In the genomic region with DNA sequence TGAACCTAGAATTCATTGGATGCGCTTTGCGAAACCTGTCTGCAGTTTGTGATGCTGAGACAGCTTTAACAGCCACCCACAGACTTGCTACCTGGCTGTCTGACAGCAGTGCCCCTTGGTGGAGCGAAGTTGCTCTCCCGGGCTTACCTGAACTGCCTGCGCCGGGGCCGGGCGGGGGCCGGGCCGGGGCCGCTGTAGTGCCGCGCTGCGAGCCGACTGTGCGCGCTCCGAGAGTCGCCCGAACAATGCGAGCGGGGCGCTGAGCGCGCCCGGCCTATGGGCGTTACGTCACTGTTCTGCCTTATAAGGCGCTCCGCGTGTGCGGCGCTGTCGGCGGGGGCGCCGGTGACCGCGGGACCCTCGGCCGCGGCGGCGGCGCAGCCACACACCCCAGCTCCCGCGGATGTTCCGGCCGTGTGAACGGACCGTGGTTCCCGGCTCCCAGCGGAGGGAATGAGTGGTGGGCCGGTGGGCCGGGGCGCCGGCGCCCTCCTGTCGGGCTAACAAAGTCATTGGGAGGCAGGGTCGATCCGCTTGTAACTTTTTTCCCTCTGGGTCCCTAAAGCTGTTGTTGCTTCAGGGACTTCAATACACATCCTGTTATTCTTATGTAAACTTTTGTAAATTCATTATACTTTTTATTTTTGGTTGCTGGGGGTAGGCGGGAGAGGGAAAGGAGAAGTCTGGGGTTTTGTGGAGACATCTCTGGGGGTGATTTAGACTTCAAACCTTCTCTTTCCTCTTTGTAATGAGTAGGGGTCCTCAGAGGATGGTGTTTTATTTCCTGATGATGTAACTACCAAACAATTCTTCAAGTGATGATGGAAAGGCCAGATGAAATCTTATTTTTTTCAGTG, we compare ENCODE assay signal across 8 cellular contexts. TPM values are rescaled to one million over a fixed set of nuclear protein-coding genes. Genes with fewer than 3 reads are reported as not detected.
DNase-seq lines count a peak whose midpoint lies in the region; ATAC-seq and TF ChIP-seq lines count a peak whose summit lies in the region.

No MANE protein-coding gene starts in this region.

- no peaks in the 10 kb centered on the region for H3K27me3 ChIP-seq in upper lobe of right lung

- peak; percentile 78 for DNase-seq in COLO668 (lab: John Stamatoyannopoulos, UW; ENCODE audit: unreplicated experiment)
- peak in 49 of 76 experiments; percentile 6 to 64 (median 40) for DNase-seq in HUDEP-2 (lab: John Stamatoyannopoulos, UW; ENCODE audit: unreplicated experiment in 76 of 76)
- peak; percentile 35 to 77 (median 62) for DNase-seq in T-cell
- DNase-seq in amniotic epithelial cell (ENCODE audit: low read depth): peak; percentile 72
- DNase-seq in left ventricle myocardium superior: peak; percentile 91
- DNase-seq in progenitor cell of endocrine pancreas (ENCODE audit: low spot score, unreplicated experiment): peak; percentile 82
- DNase-seq in upper lobe of right lung: peak; percentile 91

- TF ChIP-seq CTCF in progenitor cell of endocrine pancreas (IDR thresholded peaks at IDR 0.05; ENCODE audit: unreplicated experiment): peak; percentile 23
- TF ChIP-seq CTCF in upper lobe of right lung (IDR thresholded peaks at IDR 0.05): peak; percentile 8

- H3K4me3 Mint-ChIP-seq in T-cell (peak overlapping the region; percentile 74 to 79 (median 78)), progenitor cell of endocrine pancreas (ENCODE audit: low read depth) (peak overlapping the region; percentile 87)

- intact Hi-C loops in left ventricle myocardium superior (cut with micrococcal nuclease) (no loop called here), upper lobe of right lung (cut with DNase I) (no loop called here)

- no peaks in the 10 kb centered on the region for H3K36me3 Mint-ChIP-seq in T-cell
- no peaks in the 10 kb centered on the region for H3K36me3 Mint-ChIP-seq in progenitor cell of endocrine pancreas (ENCODE audit: insufficient read depth)

- no peaks in the 10 kb centered on the region for H3K36me3 ChIP-seq in upper lobe of right lung

- POLR2A ChIA-PET in T-cell (lab: Charles Lee): interaction anchor here (0.7 to 1.1 kb wide), 2 partner anchors 22 to 58 kb away, joined by 3 to 4 read pairs; partner anchors contain the start of gene CMSS1 (in 1 of the 2)

- peak overlapping the region; percentile 93 for H3K27ac ChIP-seq in upper lobe of right lung

- H3K9me3 ChIP-seq in upper lobe of right lung: no peaks in the 10 kb centered on the region

- H3K4me3 ChIP-seq in upper lobe of right lung: peak overlapping the region; percentile 76

- H3K4me1 ChIP-seq in upper lobe of right lung: peaks cover 15% of the 10 kb centered on the region

- peak; percentile 91 for ATAC-seq in GM21381 (IDR thresholded peaks at IDR 0.05; ENCODE audit: unreplicated experiment)
- ATAC-seq in T-cell (replicated peaks in 1 of 4): peak; percentile 95 to 99 (median 98)
- peak; percentile 97 for ATAC-seq in left ventricle myocardium superior
- peak; percentile 98 for ATAC-seq in upper lobe of right lung

- H3K27me3 Mint-ChIP-seq in T-cell (no peaks in the 10 kb centered on the region), progenitor cell of endocrine pancreas (no peaks in the 10 kb centered on the region)

- H3K9me3 Mint-ChIP-seq in T-cell (no peaks in the 10 kb centered on the region), progenitor cell of endocrine pancreas (ENCODE audit: low read depth) (no peaks in the 10 kb centered on the region)

- CTCF ChIA-PET in T-cell (lab: Charles Lee): interaction anchor here (0.5 to 1.1 kb wide), 5 partner anchors 33 to 938 kb away, joined by 3 to 6 read pairs (median 5); partner anchors contain the start of gene CMSS1 (in 1 of the 2)

- H3K27ac Mint-ChIP-seq in T-cell (no peak overlapping the region), progenitor cell of endocrine pancreas (peak overlapping the region; percentile 95)

- peaks cover 11 to 23% (median 22%) of the 10 kb centered on the region in 3 donors for H3K4me1 Mint-ChIP-seq in T-cell
- H3K4me1 Mint-ChIP-seq in progenitor cell of endocrine pancreas (ENCODE audit: low read depth): peaks cover 40% of the 10 kb centered on the region

RNA-seq across cellular contexts. Expression of gene CMSS1, which starts 58.5 kb away (rescaled TPM):
- total RNA-seq in T-cell (10 to 100 TPM; 16.2 to 22.0 (median 18.3) TPM), left ventricle myocardium superior (34.5 TPM), progenitor cell of endocrine pancreas (35.7 and 43.5 TPM in 2 replicates), upper lobe of right lung (20.6 TPM)

Comparison
In these comparisons a context has a peak if more than half of its experiments do, and no peak if none do; other contexts are left out.
1. Peak in every context shown above with its lines: DNase-seq, ATAC-seq, H3K4me3 ChIP-seq and H3K27ac ChIP-seq.
2. DNase-seq: peak in every context shown above with its lines; median percentile 91 in left ventricle myocardium superior; 91 in upper lobe of right lung; 82 in progenitor cell of endocrine pancreas; 78 in COLO668; 72 in amniotic epithelial cell; 62 in T-cell; 40 in HUDEP-2.